ENCODE assay signal across 1 cellular context in genomic region chr16:67428146-67428731, GRCh38.
TF ChIP-seq lines count a peak whose summit lies in the region.

No MANE protein-coding gene starts in this region.

TF ChIP-seq in HepG2, 621 proteins besides CTCF, POLR2A, EP300 and RAD21 (continues in another document):
- TF ChIP-seq, protein P1, sequence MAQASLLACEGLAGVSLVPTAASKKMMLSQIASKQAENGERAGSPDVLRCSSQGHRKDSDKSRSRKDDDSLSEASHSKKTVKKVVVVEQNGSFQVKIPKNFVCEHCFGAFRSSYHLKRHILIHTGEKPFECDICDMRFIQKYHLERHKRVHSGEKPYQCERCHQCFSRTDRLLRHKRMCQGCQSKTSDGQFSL (CRISPR knock-in tag; IDR thresholded peaks at IDR 0.05), result no peak
- TF ChIP-seq FOSL2 (CRISPR knock-in tag; IDR thresholded peaks at IDR 0.05), result peak; percentile 72; the same call in 1 of the 2 replicates
- TF ChIP-seq ESRRA (CRISPR knock-in tag; IDR thresholded peaks at IDR 0.05; ENCODE audit: low read depth), result peak; percentile 65; the same call in 1 of the 2 replicates
- TF ChIP-seq, protein P2, sequence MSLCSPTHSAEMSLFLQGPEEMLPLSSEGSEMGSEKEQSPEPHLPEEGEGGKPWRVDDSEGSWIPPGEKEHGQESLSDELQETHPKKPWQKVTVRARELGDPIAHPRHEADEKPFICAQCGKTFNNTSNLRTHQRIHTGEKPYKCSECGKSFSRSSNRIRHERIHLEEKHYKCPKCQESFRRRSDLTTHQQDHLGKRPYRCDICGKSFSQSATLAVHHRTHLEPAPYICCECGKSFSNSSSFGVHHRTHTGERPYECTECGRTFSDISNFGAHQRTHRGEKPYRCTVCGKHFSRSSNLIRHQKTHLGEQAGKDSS (CRISPR knock-in tag; IDR thresholded peaks at IDR 0.05; ENCODE audit: borderline replicate concordance, low read depth), result no peak
- TF ChIP-seq HBP1 (CRISPR knock-in tag; IDR thresholded peaks at IDR 0.05; ENCODE audit: low read depth), result peak; percentile 81; the same call in 1 of the 2 replicates
- TF ChIP-seq SMC3 (IDR thresholded peaks at IDR 0.05; ENCODE audit: low read length), result peak; percentile 95
- TF ChIP-seq KDM2A (CRISPR knock-in tag; IDR thresholded peaks at IDR 0.05; ENCODE audit: borderline replicate concordance, low read depth), result peak; percentile 81
- peak; percentile 39; the same call in 1 of the 2 replicates for TF ChIP-seq HIVEP1 (CRISPR knock-in tag; IDR thresholded peaks at IDR 0.05)
- no peak for TF ChIP-seq PTBP1 (IDR thresholded peaks at IDR 0.05; ENCODE audit: low read depth, low read length, poor library complexity, severe bottlenecking)
- peak; percentile 67 to 76; a peak in 2 of 4 replicates for TF ChIP-seq HMGXB4 (CRISPR knock-in tag; IDR thresholded peaks at IDR 0.05; ENCODE audit: borderline replicate concordance in 1 of 2, low read depth in 1 of 2)
- TF ChIP-seq ZNF605 (CRISPR knock-in tag; IDR thresholded peaks at IDR 0.05), result peak; percentile 38; the same call in 1 of the 2 replicates
- TF ChIP-seq NR2F1 (CRISPR knock-in tag; IDR thresholded peaks at IDR 0.05), result no peak
- no peak for TF ChIP-seq HNF1A (IDR thresholded peaks at IDR 0.05; ENCODE audit: low read depth)
- no peak for TF ChIP-seq HNF1A (CRISPR knock-in tag; IDR thresholded peaks at IDR 0.05; ENCODE audit: borderline replicate concordance)
- TF ChIP-seq ZNF674 (CRISPR knock-in tag; IDR thresholded peaks at IDR 0.05; ENCODE audit: low read depth), result no peak
- TF ChIP-seq ZNF788 (CRISPR knock-in tag; IDR thresholded peaks at IDR 0.05; ENCODE audit: borderline replicate concordance), result no peak
- TF ChIP-seq, protein P3, sequence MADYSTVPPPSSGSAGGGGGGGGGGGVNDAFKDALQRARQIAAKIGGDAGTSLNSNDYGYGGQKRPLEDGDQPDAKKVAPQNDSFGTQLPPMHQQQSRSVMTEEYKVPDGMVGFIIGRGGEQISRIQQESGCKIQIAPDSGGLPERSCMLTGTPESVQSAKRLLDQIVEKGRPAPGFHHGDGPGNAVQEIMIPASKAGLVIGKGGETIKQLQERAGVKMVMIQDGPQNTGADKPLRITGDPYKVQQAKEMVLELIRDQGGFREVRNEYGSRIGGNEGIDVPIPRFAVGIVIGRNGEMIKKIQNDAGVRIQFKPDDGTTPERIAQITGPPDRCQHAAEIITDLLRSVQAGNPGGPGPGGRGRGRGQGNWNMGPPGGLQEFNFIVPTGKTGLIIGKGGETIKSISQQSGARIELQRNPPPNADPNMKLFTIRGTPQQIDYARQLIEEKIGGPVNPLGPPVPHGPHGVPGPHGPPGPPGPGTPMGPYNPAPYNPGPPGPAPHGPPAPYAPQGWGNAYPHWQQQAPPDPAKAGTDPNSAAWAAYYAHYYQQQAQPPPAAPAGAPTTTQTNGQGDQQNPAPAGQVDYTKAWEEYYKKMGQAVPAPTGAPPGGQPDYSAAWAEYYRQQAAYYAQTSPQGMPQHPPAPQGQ (CRISPR knock-in tag; IDR thresholded peaks at IDR 0.05; ENCODE audit: borderline replicate concordance), result 0 out of 2 replicates have a peak, but pooled peaks have one; percentile 40
- TF ChIP-seq ZNF563 (CRISPR knock-in tag; IDR thresholded peaks at IDR 0.05), result no peak
- 0 out of 2 replicates have a peak, but pooled peaks have one; percentile 29 for TF ChIP-seq ZNF784 (CRISPR knock-in tag; IDR thresholded peaks at IDR 0.05; ENCODE audit: borderline replicate concordance)
- 0 out of 2 replicates have a peak, but pooled peaks have one; percentile 21 for TF ChIP-seq RELA (CRISPR knock-in tag; IDR thresholded peaks at IDR 0.05)
- TF ChIP-seq HOXA3 (CRISPR knock-in tag; IDR thresholded peaks at IDR 0.05), result peak; percentile 26; the same call in 1 of the 2 replicates
- 0 out of 2 replicates have a peak, but pooled peaks have one; percentile 35 for TF ChIP-seq BCL6 (CRISPR knock-in tag; IDR thresholded peaks at IDR 0.05)
- TF ChIP-seq ZNF687 (CRISPR knock-in tag; IDR thresholded peaks at IDR 0.05), result peak; percentile 79
- peak; percentile 70 for TF ChIP-seq ZNF768 (CRISPR knock-in tag; IDR thresholded peaks at IDR 0.05)
- TF ChIP-seq SALL1 (CRISPR knock-in tag; IDR thresholded peaks at IDR 0.05), result peak; percentile 81; the same call in 1 of the 2 replicates
- peak; percentile 30; the same call in 1 of the 2 replicates for TF ChIP-seq SOX5 (CRISPR knock-in tag; IDR thresholded peaks at IDR 0.05; ENCODE audit: borderline replicate concordance)
- 0 out of 2 replicates have a peak, but pooled peaks have one; percentile 34 for TF ChIP-seq ZNF709 (CRISPR knock-in tag; IDR thresholded peaks at IDR 0.05)
- TF ChIP-seq, protein P4, sequence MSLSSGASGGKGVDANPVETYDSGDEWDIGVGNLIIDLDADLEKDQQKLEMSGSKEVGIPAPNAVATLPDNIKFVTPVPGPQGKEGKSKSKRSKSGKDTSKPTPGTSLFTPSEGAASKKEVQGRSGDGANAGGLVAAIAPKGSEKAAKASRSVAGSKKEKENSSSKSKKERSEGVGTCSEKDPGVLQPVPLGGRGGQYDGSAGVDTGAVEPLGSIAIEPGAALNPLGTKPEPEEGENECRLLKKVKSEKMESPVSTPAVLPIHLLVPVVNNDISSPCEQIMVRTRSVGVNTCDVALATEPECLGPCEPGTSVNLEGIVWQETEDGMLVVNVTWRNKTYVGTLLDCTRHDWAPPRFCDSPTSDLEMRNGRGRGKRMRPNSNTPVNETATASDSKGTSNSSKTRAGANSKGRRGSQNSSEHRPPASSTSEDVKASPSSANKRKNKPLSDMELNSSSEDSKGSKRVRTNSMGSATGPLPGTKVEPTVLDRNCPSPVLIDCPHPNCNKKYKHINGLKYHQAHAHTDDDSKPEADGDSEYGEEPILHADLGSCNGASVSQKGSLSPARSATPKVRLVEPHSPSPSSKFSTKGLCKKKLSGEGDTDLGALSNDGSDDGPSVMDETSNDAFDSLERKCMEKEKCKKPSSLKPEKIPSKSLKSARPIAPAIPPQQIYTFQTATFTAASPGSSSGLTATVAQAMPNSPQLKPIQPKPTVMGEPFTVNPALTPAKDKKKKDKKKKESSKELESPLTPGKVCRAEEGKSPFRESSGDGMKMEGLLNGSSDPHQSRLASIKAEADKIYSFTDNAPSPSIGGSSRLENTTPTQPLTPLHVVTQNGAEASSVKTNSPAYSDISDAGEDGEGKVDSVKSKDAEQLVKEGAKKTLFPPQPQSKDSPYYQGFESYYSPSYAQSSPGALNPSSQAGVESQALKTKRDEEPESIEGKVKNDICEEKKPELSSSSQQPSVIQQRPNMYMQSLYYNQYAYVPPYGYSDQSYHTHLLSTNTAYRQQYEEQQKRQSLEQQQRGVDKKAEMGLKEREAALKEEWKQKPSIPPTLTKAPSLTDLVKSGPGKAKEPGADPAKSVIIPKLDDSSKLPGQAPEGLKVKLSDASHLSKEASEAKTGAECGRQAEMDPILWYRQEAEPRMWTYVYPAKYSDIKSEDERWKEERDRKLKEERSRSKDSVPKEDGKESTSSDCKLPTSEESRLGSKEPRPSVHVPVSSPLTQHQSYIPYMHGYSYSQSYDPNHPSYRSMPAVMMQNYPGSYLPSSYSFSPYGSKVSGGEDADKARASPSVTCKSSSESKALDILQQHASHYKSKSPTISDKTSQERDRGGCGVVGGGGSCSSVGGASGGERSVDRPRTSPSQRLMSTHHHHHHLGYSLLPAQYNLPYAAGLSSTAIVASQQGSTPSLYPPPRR (CRISPR knock-in tag; IDR thresholded peaks at IDR 0.05; ENCODE audit: borderline replicate concordance), result no peak
- peak; percentile 47; the same call in 1 of the 2 replicates for TF ChIP-seq PPARG (CRISPR knock-in tag; conservative IDR thresholded peaks at IDR 0.05)
- no peak for TF ChIP-seq TP53 (CRISPR knock-in tag; conservative IDR thresholded peaks at IDR 0.05)
- TF ChIP-seq, protein P5, sequence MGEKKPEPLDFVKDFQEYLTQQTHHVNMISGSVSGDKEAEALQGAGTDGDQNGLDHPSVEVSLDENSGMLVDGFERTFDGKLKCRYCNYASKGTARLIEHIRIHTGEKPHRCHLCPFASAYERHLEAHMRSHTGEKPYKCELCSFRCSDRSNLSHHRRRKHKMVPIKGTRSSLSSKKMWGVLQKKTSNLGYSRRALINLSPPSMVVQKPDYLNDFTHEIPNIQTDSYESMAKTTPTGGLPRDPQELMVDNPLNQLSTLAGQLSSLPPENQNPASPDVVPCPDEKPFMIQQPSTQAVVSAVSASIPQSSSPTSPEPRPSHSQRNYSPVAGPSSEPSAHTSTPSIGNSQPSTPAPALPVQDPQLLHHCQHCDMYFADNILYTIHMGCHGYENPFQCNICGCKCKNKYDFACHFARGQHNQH (CRISPR knock-in tag; IDR thresholded peaks at IDR 0.05), result peak; percentile 55; the same call in 1 of the 2 replicates
- TF ChIP-seq SSRP1 (CRISPR knock-in tag; IDR thresholded peaks at IDR 0.05), result peak; percentile 74; the same call in 1 of the 2 replicates
- TF ChIP-seq MAZ (IDR thresholded peaks at IDR 0.05; ENCODE audit: borderline replicate concordance, low read depth, low read length), result no peak
- peak; percentile 32; the same call in 1 of the 2 replicates for TF ChIP-seq MAZ (CRISPR knock-in tag; IDR thresholded peaks at IDR 0.05; ENCODE audit: low read depth)
